ENCODE assay signal across 1 cellular context in genomic region chr16:15046692-15047376, GRCh38.
TF ChIP-seq lines count a peak whose summit lies in the region.

No MANE protein-coding gene starts in this region.

TF ChIP-seq in A549, 52 proteins besides CTCF, POLR2A, EP300 and RAD21 (continued from another document):
- TF ChIP-seq POLR2AphosphoS2 (conservative IDR thresholded peaks at IDR 0.05; ENCODE audit: low read length) = no peak
